Comparison of ENCODE assay signal across 13 cellular contexts in genomic region chr12:8133894-8134293, GRCh38. TPM values are rescaled to one million over a fixed set of nuclear protein-coding genes. Genes with fewer than 3 reads are reported as not detected.
"Had no signal": no experiment of that assay in that cellular context is flagged by ENCODE, and none has a peak within 500 bp of the region (broad histone marks: within the 10 kb centered on the region; RNA-seq: fewer than 3 reads in every experiment).

No MANE protein-coding gene starts in this region.

RNA-seq across cellular contexts. Expression of gene CLEC4A, which starts 10.5 kb away (rescaled TPM):
- total RNA-seq: LHCN-M2, SJSA1 had no signal

RNA-seq across cellular contexts. Expression of gene ZNF705A, which starts 22.9 kb away (rescaled TPM):
- total RNA-seq: activated CD4-positive, alpha-beta memory T cell treated with anti-CD3 and anti-CD28 coated beads for 36 hours; activated naive CD4-positive, alpha-beta T cell treated with anti-CD3 and anti-CD28 coated beads for 36 hours; activated naive CD8-positive, alpha-beta T cell treated with anti-CD3 and anti-CD28 coated beads for 36 hours; activated T-cell treated with anti-CD3 and anti-CD28 coated beads, Interleukin-2, amount 50 U/mL, for 4 hours; activated T-helper 1 cell treated with anti-CD3 and anti-CD28 coated beads, Interleukin-12 subunit alpha, Interleukin-12 subunit beta, Interleukin-2, Interleukin-4 antibody, amounts not matched to agents 30 ng/mL and 10 ng/mL and 1 ng/mL, durations not matched to agents 14 hours and 24 hours and 36 hours; ascending aorta; cardiac muscle cell; chondrocyte; colonic mucosa; LHCN-M2; PC-3; Peyer's patch; SJSA1 had no signal
